In the genomic region with DNA sequence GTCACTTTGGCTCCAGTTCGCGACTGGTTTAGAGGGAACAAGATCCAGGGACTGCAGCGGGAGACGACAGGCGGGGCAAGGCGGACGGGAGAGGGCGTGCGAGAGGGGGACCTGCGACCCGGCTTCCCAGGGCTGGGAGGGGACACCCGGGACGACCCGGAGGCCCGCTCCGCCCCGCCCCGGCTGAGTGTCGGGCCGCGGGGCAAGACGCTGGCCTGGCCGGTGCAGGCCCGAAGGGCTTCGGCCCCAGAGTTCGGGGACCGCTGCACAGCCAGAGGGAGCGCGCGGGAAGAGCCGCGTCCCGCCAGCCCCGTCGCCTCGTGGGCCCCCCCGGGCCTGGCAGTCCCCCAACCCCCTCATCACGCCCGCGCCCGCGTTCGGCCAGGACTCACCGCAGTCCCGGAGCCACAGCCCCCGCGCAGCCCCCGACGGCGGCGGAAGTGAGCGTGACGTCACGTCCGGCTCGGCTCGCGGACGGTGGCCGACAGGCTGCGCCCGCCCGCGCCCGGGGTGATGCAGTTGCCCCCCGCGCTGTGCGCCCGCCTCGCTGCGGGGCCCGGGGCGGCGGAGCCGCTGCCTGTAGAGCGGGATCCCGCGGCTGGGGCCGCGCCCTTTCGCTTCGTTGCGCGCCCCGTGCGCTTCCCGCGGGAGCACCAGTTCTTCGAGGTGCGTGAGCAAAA, we compare ENCODE assay signal across 1 cellular context.
TF ChIP-seq lines count a peak whose summit lies in the region.

A gene with protein sequence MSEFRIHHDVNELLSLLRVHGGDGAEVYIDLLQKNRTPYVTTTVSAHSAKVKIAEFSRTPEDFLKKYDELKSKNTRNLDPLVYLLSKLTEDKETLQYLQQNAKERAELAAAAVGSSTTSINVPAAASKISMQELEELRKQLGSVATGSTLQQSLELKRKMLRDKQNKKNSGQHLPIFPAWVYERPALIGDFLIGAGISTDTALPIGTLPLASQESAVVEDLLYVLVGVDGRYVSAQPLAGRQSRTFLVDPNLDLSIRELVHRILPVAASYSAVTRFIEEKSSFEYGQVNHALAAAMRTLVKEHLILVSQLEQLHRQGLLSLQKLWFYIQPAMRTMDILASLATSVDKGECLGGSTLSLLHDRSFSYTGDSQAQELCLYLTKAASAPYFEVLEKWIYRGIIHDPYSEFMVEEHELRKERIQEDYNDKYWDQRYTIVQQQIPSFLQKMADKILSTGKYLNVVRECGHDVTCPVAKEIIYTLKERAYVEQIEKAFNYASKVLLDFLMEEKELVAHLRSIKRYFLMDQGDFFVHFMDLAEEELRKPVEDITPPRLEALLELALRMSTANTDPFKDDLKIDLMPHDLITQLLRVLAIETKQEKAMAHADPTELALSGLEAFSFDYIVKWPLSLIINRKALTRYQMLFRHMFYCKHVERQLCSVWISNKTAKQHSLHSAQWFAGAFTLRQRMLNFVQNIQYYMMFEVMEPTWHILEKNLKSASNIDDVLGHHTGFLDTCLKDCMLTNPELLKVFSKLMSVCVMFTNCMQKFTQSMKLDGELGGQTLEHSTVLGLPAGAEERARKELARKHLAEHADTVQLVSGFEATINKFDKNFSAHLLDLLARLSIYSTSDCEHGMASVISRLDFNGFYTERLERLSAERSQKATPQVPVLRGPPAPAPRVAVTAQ (minus strand): TSS at position 442 of the 680 bp plus-strand sequence. CDS start 5,931 bp downstream, outside the sequence.
A gene with protein sequence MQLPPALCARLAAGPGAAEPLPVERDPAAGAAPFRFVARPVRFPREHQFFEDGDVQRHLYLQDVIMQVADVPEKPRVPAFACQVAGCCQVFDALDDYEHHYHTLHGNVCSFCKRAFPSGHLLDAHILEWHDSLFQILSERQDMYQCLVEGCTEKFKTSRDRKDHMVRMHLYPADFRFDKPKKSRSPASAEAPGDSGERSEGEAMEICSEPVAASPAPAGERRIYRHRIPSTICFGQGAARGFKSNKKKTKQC (plus strand): TSS at position 484 of the 680 bp plus-strand sequence. CDS start 30 bp downstream, at position 514.

TF ChIP-seq in K562, 482 proteins besides CTCF, POLR2A, EP300 and RAD21 (continued from another document and continues in another):
- TF ChIP-seq, protein P1, sequence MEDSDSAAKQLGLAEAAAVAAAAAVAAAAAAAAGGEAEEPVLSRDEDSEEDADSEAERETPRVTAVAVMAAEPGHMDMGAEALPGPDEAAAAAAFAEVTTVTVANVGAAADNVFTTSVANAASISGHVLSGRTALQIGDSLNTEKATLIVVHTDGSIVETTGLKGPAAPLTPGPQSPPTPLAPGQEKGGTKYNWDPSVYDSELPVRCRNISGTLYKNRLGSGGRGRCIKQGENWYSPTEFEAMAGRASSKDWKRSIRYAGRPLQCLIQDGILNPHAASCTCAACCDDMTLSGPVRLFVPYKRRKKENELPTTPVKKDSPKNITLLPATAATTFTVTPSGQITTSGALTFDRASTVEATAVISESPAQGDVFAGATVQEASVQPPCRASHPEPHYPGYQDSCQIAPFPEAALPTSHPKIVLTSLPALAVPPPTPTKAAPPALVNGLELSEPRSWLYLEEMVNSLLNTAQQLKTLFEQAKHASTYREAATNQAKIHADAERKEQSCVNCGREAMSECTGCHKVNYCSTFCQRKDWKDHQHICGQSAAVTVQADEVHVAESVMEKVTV (CRISPR knock-in tag; IDR thresholded peaks at IDR 0.05), result no peak
- TF ChIP-seq CHCHD3 (CRISPR knock-in tag; IDR thresholded peaks at IDR 0.05) (no peak), ZNF239 (CRISPR knock-in tag; IDR thresholded peaks at IDR 0.05) (no peak), POLR2B (IDR thresholded peaks at IDR 0.05; ENCODE audit: low read depth, partially characterized antibody) (no peak), EWSR1 (IDR thresholded peaks at IDR 0.05; ENCODE audit: borderline replicate concordance, low read depth, partially characterized antibody) (no peak), ZNF175 (CRISPR knock-in tag; IDR thresholded peaks at IDR 0.05; ENCODE audit: low read depth) (no peak), ZNF146 (CRISPR knock-in tag; IDR thresholded peaks at IDR 0.05; ENCODE audit: unreplicated experiment) (no peak), MIER1 (IDR thresholded peaks at IDR 0.05; ENCODE audit: low read depth) (no peak), ELF2 (CRISPR knock-in tag; IDR thresholded peaks at IDR 0.05) (no peak), CREBBP (IDR thresholded peaks at IDR 0.05; ENCODE audit: low read depth, low read length) (no peak), ZNF133 (CRISPR knock-in tag; IDR thresholded peaks at IDR 0.05) (no peak), DMBX1 (CRISPR knock-in tag; IDR thresholded peaks at IDR 0.05; ENCODE audit: borderline replicate concordance) (no peak), ZNF76 (CRISPR knock-in tag; IDR thresholded peaks at IDR 0.05; ENCODE audit: borderline replicate concordance) (no peak), CHD2 (IDR thresholded peaks at IDR 0.05; ENCODE audit: low read depth, low read length) (0 out of 2 replicates have a peak, but pooled peaks have one; percentile 8), ZNF699 (CRISPR knock-in tag; IDR thresholded peaks at IDR 0.05; ENCODE audit: insufficient replicate concordance) (no peak), PHB (CRISPR knock-in tag; IDR thresholded peaks at IDR 0.05) (no peak), MTA2 (IDR thresholded peaks at IDR 0.05; ENCODE audit: low read depth) (no peak), ZKSCAN1 (IDR thresholded peaks at IDR 0.05; ENCODE audit: low read depth, low read length) (no peak), PPARD (CRISPR knock-in tag; IDR thresholded peaks at IDR 0.05) (no peak), NBN (IDR thresholded peaks at IDR 0.05; ENCODE audit: low read depth) (no peak), ZNF274 (IDR thresholded peaks at IDR 0.05; ENCODE audit: borderline replicate concordance, low read depth, low read length) (no peak), SAP30 (IDR thresholded peaks at IDR 0.05; ENCODE audit: borderline replicate concordance, insufficient read depth, low read depth, low read length, poor library complexity, severe bottlenecking) (no peak), ZNF324 (CRISPR knock-in tag; IDR thresholded peaks at IDR 0.05) (no peak), MEF2D (tag; conservative IDR thresholded peaks at IDR 0.05; ENCODE audit: low read depth) (no peak), ZSCAN32 (CRISPR knock-in tag; IDR thresholded peaks at IDR 0.05) (no peak), ZNF551 (CRISPR knock-in tag; IDR thresholded peaks at IDR 0.05) (no peak), ZNF644 (tag; IDR thresholded peaks at IDR 0.05; ENCODE audit: low read depth) (no peak), BRF1 (IDR thresholded peaks at IDR 0.05; ENCODE audit: borderline replicate concordance, extremely low read depth, insufficient read length) (no peak), GABPB2 (CRISPR knock-in tag; conservative IDR thresholded peaks at IDR 0.05) (no peak), SMAD4 (CRISPR knock-in tag; conservative IDR thresholded peaks at IDR 0.05) (peak; percentile 39; the same call in 1 of the 2 replicates), NR2C2 (CRISPR knock-in tag; IDR thresholded peaks at IDR 0.05) (0 out of 2 replicates have a peak, but pooled peaks have one; percentile 12), NR2C2 (tag; IDR thresholded peaks at IDR 0.05) (peak; percentile 39; the same call in 1 of the 2 replicates), MCM3 (IDR thresholded peaks at IDR 0.05) (no peak), ZNF23 (CRISPR knock-in tag; IDR thresholded peaks at IDR 0.05) (no peak), SP1 (CRISPR knock-in tag; IDR thresholded peaks at IDR 0.05) (no peak), ZFP36 (IDR thresholded peaks at IDR 0.05; ENCODE audit: low read depth, low read length, partially characterized antibody) (no peak), HIVEP1 (CRISPR knock-in tag; IDR thresholded peaks at IDR 0.05) (no peak), ETV6 (IDR thresholded peaks at IDR 0.05; ENCODE audit: borderline replicate concordance in 1 of 2, low read depth in 2 of 2, low read length in 1 of 2) (no peak), ETV6 (CRISPR knock-in tag; IDR thresholded peaks at IDR 0.05; ENCODE audit: borderline replicate concordance) (no peak), ZNF77 (CRISPR knock-in tag; IDR thresholded peaks at IDR 0.05) (no peak), CREB1 (IDR thresholded peaks at IDR 0.05) (peak; percentile 66; the same call in 1 of the 2 replicates), CREB1 (CRISPR knock-in tag; IDR thresholded peaks at IDR 0.05) (peak; percentile 89), ZZZ3 (IDR thresholded peaks at IDR 0.05) (no peak), COPS2 (conservative IDR thresholded peaks at IDR 0.05) (no peak), HNRNPL (IDR thresholded peaks at IDR 0.05; ENCODE audit: low read depth, low read length) (peak; percentile 20; the same call in 1 of the 2 replicates), NFIC (IDR thresholded peaks at IDR 0.05) (0 out of 2 replicates have a peak, but pooled peaks have one; percentile 37), CC2D1A (IDR thresholded peaks at IDR 0.05) (no peak)
- TF ChIP-seq, protein P2, sequence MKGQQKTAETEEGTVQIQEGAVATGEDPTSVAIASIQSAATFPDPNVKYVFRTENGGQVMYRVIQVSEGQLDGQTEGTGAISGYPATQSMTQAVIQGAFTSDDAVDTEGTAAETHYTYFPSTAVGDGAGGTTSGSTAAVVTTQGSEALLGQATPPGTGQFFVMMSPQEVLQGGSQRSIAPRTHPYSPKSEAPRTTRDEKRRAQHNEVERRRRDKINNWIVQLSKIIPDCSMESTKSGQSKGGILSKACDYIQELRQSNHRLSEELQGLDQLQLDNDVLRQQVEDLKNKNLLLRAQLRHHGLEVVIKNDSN (CRISPR knock-in tag; IDR thresholded peaks at IDR 0.05), result no peak
- TF ChIP-seq, protein P3, sequence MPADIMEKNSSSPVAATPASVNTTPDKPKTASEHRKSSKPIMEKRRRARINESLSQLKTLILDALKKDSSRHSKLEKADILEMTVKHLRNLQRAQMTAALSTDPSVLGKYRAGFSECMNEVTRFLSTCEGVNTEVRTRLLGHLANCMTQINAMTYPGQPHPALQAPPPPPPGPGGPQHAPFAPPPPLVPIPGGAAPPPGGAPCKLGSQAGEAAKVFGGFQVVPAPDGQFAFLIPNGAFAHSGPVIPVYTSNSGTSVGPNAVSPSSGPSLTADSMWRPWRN (IDR thresholded peaks at IDR 0.05; ENCODE audit: low read depth), result no peak
- TF ChIP-seq, protein P4, sequence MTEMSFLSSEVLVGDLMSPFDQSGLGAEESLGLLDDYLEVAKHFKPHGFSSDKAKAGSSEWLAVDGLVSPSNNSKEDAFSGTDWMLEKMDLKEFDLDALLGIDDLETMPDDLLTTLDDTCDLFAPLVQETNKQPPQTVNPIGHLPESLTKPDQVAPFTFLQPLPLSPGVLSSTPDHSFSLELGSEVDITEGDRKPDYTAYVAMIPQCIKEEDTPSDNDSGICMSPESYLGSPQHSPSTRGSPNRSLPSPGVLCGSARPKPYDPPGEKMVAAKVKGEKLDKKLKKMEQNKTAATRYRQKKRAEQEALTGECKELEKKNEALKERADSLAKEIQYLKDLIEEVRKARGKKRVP (CRISPR knock-in tag; IDR thresholded peaks at IDR 0.05), result no peak
- TF ChIP-seq, protein P5, sequence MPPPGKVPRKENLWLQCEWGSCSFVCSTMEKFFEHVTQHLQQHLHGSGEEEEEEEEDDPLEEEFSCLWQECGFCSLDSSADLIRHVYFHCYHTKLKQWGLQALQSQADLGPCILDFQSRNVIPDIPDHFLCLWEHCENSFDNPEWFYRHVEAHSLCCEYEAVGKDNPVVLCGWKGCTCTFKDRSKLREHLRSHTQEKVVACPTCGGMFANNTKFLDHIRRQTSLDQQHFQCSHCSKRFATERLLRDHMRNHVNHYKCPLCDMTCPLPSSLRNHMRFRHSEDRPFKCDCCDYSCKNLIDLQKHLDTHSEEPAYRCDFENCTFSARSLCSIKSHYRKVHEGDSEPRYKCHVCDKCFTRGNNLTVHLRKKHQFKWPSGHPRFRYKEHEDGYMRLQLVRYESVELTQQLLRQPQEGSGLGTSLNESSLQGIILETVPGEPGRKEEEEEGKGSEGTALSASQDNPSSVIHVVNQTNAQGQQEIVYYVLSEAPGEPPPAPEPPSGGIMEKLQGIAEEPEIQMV (tag; conservative IDR thresholded peaks at IDR 0.05; ENCODE audit: low read depth), result no peak
- TF ChIP-seq, protein P6, sequence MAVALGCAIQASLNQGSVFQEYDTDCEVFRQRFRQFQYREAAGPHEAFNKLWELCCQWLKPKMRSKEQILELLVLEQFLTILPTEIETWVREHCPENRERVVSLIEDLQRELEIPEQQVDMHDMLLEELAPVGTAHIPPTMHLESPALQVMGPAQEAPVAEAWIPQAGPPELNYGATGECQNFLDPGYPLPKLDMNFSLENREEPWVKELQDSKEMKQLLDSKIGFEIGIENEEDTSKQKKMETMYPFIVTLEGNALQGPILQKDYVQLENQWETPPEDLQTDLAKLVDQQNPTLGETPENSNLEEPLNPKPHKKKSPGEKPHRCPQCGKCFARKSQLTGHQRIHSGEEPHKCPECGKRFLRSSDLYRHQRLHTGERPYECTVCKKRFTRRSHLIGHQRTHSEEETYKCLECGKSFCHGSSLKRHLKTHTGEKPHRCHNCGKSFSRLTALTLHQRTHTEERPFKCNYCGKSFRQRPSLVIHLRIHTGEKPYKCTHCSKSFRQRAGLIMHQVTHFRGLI (CRISPR knock-in tag; IDR thresholded peaks at IDR 0.05), result no peak
- TF ChIP-seq, protein P7, sequence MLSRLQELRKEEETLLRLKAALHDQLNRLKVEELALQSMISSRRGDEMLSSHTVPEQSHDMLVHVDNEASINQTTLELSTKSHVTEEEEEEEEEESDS (CRISPR knock-in tag; IDR thresholded peaks at IDR 0.05), result no peak
- TF ChIP-seq, protein P8, sequence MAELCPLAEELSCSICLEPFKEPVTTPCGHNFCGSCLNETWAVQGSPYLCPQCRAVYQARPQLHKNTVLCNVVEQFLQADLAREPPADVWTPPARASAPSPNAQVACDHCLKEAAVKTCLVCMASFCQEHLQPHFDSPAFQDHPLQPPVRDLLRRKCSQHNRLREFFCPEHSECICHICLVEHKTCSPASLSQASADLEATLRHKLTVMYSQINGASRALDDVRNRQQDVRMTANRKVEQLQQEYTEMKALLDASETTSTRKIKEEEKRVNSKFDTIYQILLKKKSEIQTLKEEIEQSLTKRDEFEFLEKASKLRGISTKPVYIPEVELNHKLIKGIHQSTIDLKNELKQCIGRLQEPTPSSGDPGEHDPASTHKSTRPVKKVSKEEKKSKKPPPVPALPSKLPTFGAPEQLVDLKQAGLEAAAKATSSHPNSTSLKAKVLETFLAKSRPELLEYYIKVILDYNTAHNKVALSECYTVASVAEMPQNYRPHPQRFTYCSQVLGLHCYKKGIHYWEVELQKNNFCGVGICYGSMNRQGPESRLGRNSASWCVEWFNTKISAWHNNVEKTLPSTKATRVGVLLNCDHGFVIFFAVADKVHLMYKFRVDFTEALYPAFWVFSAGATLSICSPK (IDR thresholded peaks at IDR 0.05; ENCODE audit: borderline replicate concordance), result no peak
- TF ChIP-seq, protein P9, sequence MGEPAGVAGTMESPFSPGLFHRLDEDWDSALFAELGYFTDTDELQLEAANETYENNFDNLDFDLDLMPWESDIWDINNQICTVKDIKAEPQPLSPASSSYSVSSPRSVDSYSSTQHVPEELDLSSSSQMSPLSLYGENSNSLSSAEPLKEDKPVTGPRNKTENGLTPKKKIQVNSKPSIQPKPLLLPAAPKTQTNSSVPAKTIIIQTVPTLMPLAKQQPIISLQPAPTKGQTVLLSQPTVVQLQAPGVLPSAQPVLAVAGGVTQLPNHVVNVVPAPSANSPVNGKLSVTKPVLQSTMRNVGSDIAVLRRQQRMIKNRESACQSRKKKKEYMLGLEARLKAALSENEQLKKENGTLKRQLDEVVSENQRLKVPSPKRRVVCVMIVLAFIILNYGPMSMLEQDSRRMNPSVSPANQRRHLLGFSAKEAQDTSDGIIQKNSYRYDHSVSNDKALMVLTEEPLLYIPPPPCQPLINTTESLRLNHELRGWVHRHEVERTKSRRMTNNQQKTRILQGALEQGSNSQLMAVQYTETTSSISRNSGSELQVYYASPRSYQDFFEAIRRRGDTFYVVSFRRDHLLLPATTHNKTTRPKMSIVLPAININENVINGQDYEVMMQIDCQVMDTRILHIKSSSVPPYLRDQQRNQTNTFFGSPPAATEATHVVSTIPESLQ (CRISPR knock-in tag; IDR thresholded peaks at IDR 0.05), result no peak
